Comparison of ENCODE assay signal across 1 cellular context in the genomic region with DNA sequence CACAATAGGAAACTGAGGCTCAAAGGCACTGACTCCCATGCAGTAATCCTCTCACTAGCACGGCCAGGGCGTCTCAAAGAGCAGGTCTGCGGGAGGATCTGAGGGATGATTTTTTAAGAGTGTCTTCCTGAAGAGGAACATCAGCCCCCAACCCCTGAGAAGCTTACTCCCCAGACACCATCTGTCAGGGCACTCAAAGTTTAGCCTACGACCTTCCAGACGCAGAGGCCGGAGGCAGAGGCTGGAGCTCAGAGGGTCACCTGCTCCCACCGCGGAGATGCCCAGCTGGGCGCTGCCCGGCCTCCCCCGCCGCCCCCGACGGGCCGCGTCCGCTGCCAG.
TF ChIP-seq lines count a peak whose summit lies in the region.

No MANE protein-coding gene starts in this region.

TF ChIP-seq in SK-N-SH, 30 proteins besides CTCF, POLR2A, EP300 and RAD21 (continued from another document):
- no peak for TF ChIP-seq ZBTB33 (IDR thresholded peaks at IDR 0.05; ENCODE audit: borderline replicate concordance, low read depth)
- no peak for TF ChIP-seq FOXM1 (IDR thresholded peaks at IDR 0.05; ENCODE audit: low read depth)
- no peak for TF ChIP-seq SIN3A (IDR thresholded peaks at IDR 0.05; ENCODE audit: borderline replicate concordance, low read depth, low read length)
- TF ChIP-seq RCOR1 (IDR thresholded peaks at IDR 0.05; ENCODE audit: low read length), result no peak
- no peak for TF ChIP-seq ELF1 (IDR thresholded peaks at IDR 0.05)
- TF ChIP-seq GATA2 (CRISPR knock-in tag; IDR thresholded peaks at IDR 0.05), result no peak
